8 cellular contexts compared by ENCODE assay signal in genomic region chr2:23988371-23988770, GRCh38. TPM values are rescaled to one million over a fixed set of nuclear protein-coding genes. Genes with fewer than 3 reads are reported as not detected.
A peak's percentile ranks its signal among the peaks of the same experiment; 100 is the strongest.
DNase-seq lines count a peak whose midpoint lies in the region; ATAC-seq and TF ChIP-seq lines count a peak whose summit lies in the region.

No MANE protein-coding gene starts in this region.

- H3K27me3 Mint-ChIP-seq in osteocyte (ENCODE audit: unreplicated experiment), result no peaks in the 10 kb centered on the region

- TF ChIP-seq EP300 in tibial nerve (IDR thresholded peaks at IDR 0.05), result no peak

- H3K4me3 ChIP-seq in LNCaP clone FGC (ENCODE audit: low read depth, low read length) (no peak overlapping the region), tibial nerve (no peak overlapping the region)

- H3K9me3 ChIP-seq in tibial nerve, result no peaks in the 10 kb centered on the region

- TF ChIP-seq CTCF in LNCaP clone FGC (IDR thresholded peaks at IDR 0.05; ENCODE audit: control insufficient read depth, extremely low read depth, insufficient read depth) (peak; percentile 58), osteocyte (IDR thresholded peaks at IDR 0.05) (peak; percentile 52), tibial nerve (IDR thresholded peaks at IDR 0.05) (no peak)

- H3K9me3 Mint-ChIP-seq in osteocyte (ENCODE audit: unreplicated experiment), result no peaks in the 10 kb centered on the region

- 64 to 70% methylated on average over 2 of the region's 2 CpGs for WGBS in tibial nerve, 2 donors

- H3K4me1 ChIP-seq in tibial nerve, result no peaks in the 10 kb centered on the region

- peak; percentile 29 for DNase-seq in NCI-H510A treated with DMSO at 0.1 percent for 48 hours (lab: John Stamatoyannopoulos, UW)
- DNase-seq in NCI-H510A (lab: John Stamatoyannopoulos, UW), result no peak
- peak; percentile 21 for DNase-seq in LNCaP clone FGC (ENCODE audit: low read depth)
- peak; percentile 12 for DNase-seq in amniotic epithelial cell (ENCODE audit: low read depth)
- DNase-seq in osteocyte (ENCODE audit: extremely low spot score, unreplicated experiment), result no peak
- DNase-seq in tibial nerve (ENCODE audit: low spot score in 2 of 2), result no peak
- DNase-seq in GM19240 (ENCODE audit: insufficient read length, low spot score), result no peak

- TF ChIP-seq POLR2A in tibial nerve (IDR thresholded peaks at IDR 0.05), result no peak

- ATAC-seq in HG02973 (IDR thresholded peaks at IDR 0.05; ENCODE audit: unreplicated experiment), result no peak

- no peak overlapping the region for H3K4me3 Mint-ChIP-seq in osteocyte (ENCODE audit: unreplicated experiment)

- peaks cover 6% of the 10 kb centered on the region for H3K4me1 Mint-ChIP-seq in osteocyte (ENCODE audit: unreplicated experiment)

- no peak overlapping the region for H3K27ac Mint-ChIP-seq in osteocyte (ENCODE audit: unreplicated experiment)

- H3K27me3 ChIP-seq in tibial nerve, result no peaks in the 10 kb centered on the region

- no peak overlapping the region for H3K27ac ChIP-seq in tibial nerve

- H3K36me3 Mint-ChIP-seq in osteocyte (ENCODE audit: unreplicated experiment), result peaks cover 21% of the 10 kb centered on the region

- peaks cover 0 to 73% (median 0%) of the 10 kb centered on the region in 3 donors for H3K36me3 ChIP-seq in tibial nerve

RNA-seq across cellular contexts. Expression of gene MFSD2B, which starts 21.5 kb away (rescaled TPM):
- not detected in 2 replicates for total RNA-seq in osteocyte
- total RNA-seq in tibial nerve, result 1 to 10 TPM in 1 of 4 donors, under 1 TPM in 1, not detected in 2; 0.98 to 1.0 TPM

RNA-seq across cellular contexts. Expression of gene UBXN2A, which starts 48.1 kb away (rescaled TPM):
- 18.8 and 18.9 TPM in 2 replicates for total RNA-seq in osteocyte
- 10 to 100 TPM; 15.3 to 23.7 (median 17.2) TPM for total RNA-seq in tibial nerve

RNA-seq across cellular contexts. Expression of gene WDCP, which starts 58.8 kb away (rescaled TPM):
- 9.6 and 12.4 TPM in 2 replicates for total RNA-seq in osteocyte
- total RNA-seq in tibial nerve, result 1 to 10 TPM; 6.1 to 8.1 (median 6.4) TPM

Comparison
In these comparisons a context has a peak if more than half of its experiments do, and no peak if none do; other contexts are left out.
1. DNase-seq: peak in NCI-H510A treated with DMSO at 0.1 percent for 48 hours (single experiment), LNCaP clone FGC (single experiment) and amniotic epithelial cell (single experiment); none in NCI-H510A (single experiment), osteocyte (single experiment), tibial nerve (0 of 2) and GM19240 (single experiment).
2. CTCF ChIP-seq: peak in LNCaP clone FGC (single experiment) and osteocyte (single experiment); none in tibial nerve (0 of 5).